In genomic region chrX:78011846-78012245, GRCh38 we compare ENCODE assay signal across 27 cellular contexts. TPM values are rescaled to one million over a fixed set of nuclear protein-coding genes. Genes with fewer than 3 reads are reported as not detected.
"Had no signal": no experiment of that assay in that cellular context is flagged by ENCODE, and none has a peak within 500 bp of the region (broad histone marks: within the 10 kb centered on the region; RNA-seq: fewer than 3 reads in every experiment).

No MANE protein-coding gene starts in this region.

- H3K27ac ChIP-seq: breast epithelium had no signal

- H3K4me1 ChIP-seq: breast epithelium had no signal

- H3K9me3 ChIP-seq: breast epithelium had no signal

- DNase-seq: activated CD4-positive, alpha-beta T cell treated with anti-CD3 and anti-CD28 coated beads for 48 hours; activated CD4-positive, alpha-beta T cell treated with anti-CD3 and anti-CD28 coated beads, Interleukin-2, amount 50 U/mL, for 4 hours; activated CD4-positive, CD25-positive, alpha-beta regulatory T cell treated with anti-CD3 and anti-CD28 coated beads, Interleukin-2, amount 50 U/mL, for 72 hours; activated CD8-positive, alpha-beta memory T cell treated with anti-CD3 and anti-CD28 coated beads, Interleukin-2, amount 10 ng/mL, durations not matched to agents 7 days and 5 days; activated effector memory CD4-positive, alpha-beta T cell treated with Interleukin-2 at 50 U/mL for 16 hours; activated naive CD4-positive, alpha-beta T cell treated with Interleukin-2 at 50 U/mL for 16 hours; activated naive CD8-positive, alpha-beta T cell treated with anti-CD3 and anti-CD28 coated beads, Interleukin-2, amount 50 U/mL, for 24 hours; activated T-cell treated with anti-CD3 and anti-CD28 coated beads, Interleukin-2, amount 50 U/mL, for 24 hours; caudate nucleus; Karpas-422; NCI-H1048; NCI-H146; NCI-H1930; NCI-H2171 treated with DMSO at 0.1 percent for 48 hours; NCI-H345; NCI-H510A; NCI-H526 treated with DMSO at 0.1 percent for 48 hours; NCI-H82; SIG-M5; T-helper 17 cell; T-helper 9 cell had no signal

- ATAC-seq: activated CD8-positive, alpha-beta memory T cell treated with anti-CD3 and anti-CD28 coated beads, Interleukin-2, amount 10 ng/mL, durations not matched to agents 7 days and 5 days; activated naive CD4-positive, alpha-beta T cell treated with anti-CD3 and anti-CD28 coated beads, Interleukin-2, amount 50 U/mL, for 72 hours; activated naive CD8-positive, alpha-beta T cell treated with anti-CD3 and anti-CD28 coated beads, Interleukin-2, amount 50 U/mL, for 24 hours; T-helper 17 cell; WTC11 had no signal

- H3K36me3 ChIP-seq: breast epithelium had no signal

- H3K27me3 ChIP-seq: breast epithelium had no signal

- H3K4me3 ChIP-seq: breast epithelium had no signal

RNA-seq across cellular contexts. Expression of gene PGAM4, which starts 42.4 kb away (rescaled TPM):
- total RNA-seq: activated CD8-positive, alpha-beta memory T cell treated with anti-CD3 and anti-CD28 coated beads, Interleukin-2, amount 10 ng/mL, durations not matched to agents 7 days and 5 days; breast epithelium; cerebellum; OCI-LY7; RPMI7951; T-helper 17 cell had no signal
